Comparison of ENCODE assay signal across 27 cellular contexts in the genomic region with DNA sequence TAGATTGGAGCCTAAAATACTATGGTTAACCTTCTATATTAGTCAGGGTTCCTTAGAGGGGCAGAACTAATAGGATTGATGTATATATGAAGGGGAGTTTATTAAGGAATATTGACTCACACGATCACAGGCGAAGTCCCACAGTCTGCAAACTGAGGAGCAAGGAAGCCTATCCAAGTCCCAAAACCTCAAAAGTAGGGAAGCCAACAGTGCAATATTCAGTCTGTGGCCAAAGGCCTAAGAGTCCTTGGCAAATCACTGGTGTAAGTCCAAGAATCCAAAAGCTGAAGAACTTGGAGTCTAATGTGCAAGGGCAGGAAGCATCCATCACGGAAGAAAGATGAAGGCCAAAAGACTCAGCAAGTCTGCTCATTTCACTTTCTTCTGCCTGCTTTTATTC.
"Had no signal": no experiment of that assay in that cellular context is flagged by ENCODE, and none has a peak within 500 bp of the region (broad histone marks: within the 10 kb centered on the region; RNA-seq: fewer than 3 reads in every experiment).

No MANE protein-coding gene starts in this region.

- H3K9ac ChIP-seq: neural progenitor cell, parathyroid adenoma had no signal

- H3K9me3 ChIP-seq: ovary, psoas muscle, spleen, thoracic aorta, thyroid gland, tibial nerve, upper lobe of right lung, uterus had no signal

- ATAC-seq: naive thymus-derived CD4-positive, alpha-beta T cell; natural killer cell; psoas muscle; sciatic nerve; stimulated activated memory B cell treated with anti-CD40 and anti-IgM and Interleukin-4, amounts not matched to agents 10 μg/mL and 1 μg/mL and 100 μg/mL, for 72 hours; stimulated activated naive CD8-positive, alpha-beta T cell treated with anti-CD3 and anti-CD28 coated beads, Interleukin-15, amount 100 ng/mL, for 72 hours; stimulated activated naive CD8-positive, alpha-beta T cell treated with anti-CD3 and anti-CD28 coated beads, Interleukin-15, Interleukin-2, amounts not matched to agents 100 U/mL and 50 U/mL, for 24 hours; upper lobe of right lung had no signal

- DNase-seq: naive thymus-derived CD4-positive, alpha-beta T cell; natural killer cell; occipital lobe; ovary; posterior cingulate gyrus; psoas muscle; right cardiac atrium; spleen; stimulated activated CD4-positive, alpha-beta T cell treated with anti-CD3 and anti-CD28 coated beads, Interleukin-12 subunit alpha, Interleukin-12 subunit beta, amount 100 ng/mL, for 4 hours; stimulated activated CD4-positive, alpha-beta T cell treated with anti-CD3 and anti-CD28 coated beads, Interleukin-1b, Interleukin-23, amount 100 ng/mL, for 48 hours; stimulated activated CD4-positive, alpha-beta T cell treated with anti-CD3 and anti-CD28 coated beads, Interleukin-4, amount 100 ng/mL, for 1 hour; stimulated activated CD4-positive, alpha-beta T cell treated with anti-CD3 and anti-CD28 coated beads, Interleukin-4, amount 100 ng/mL, for 4 hours; stimulated activated CD8-positive, alpha-beta memory T cell treated with anti-CD3 and anti-CD28 coated beads, Interleukin-4, amount 100 ng/mL, for 48 hours; stimulated activated naive CD4-positive, alpha-beta T cell; stimulated activated naive CD8-positive, alpha-beta T cell treated with anti-CD3 and anti-CD28 coated beads, Interleukin-15, amount 100 ng/mL, for 72 hours; stimulated activated naive CD8-positive, alpha-beta T cell treated with anti-CD3 and anti-CD28 coated beads, Interleukin-15, Interleukin-2, amounts not matched to agents 100 U/mL and 50 U/mL, for 24 hours; thyroid gland; upper lobe of right lung; uterus had no signal

- H3K27ac ChIP-seq: neural progenitor cell, ovary, parathyroid adenoma, psoas muscle, skin epidermis, spleen, thoracic aorta, thyroid gland, tibial nerve, upper lobe of right lung, uterus had no signal

- H3K36me3 ChIP-seq: neural progenitor cell, ovary, spleen, thoracic aorta, thyroid gland, tibial nerve, upper lobe of right lung, uterus had no signal

- H3K4me2 ChIP-seq: neural progenitor cell, smooth muscle cell had no signal

- H3K4me1 ChIP-seq: neural progenitor cell, parathyroid adenoma, psoas muscle, spleen, thyroid gland, tibial nerve, upper lobe of right lung, uterus had no signal

- H3K4me3 ChIP-seq: neural progenitor cell, ovary, psoas muscle, skin epidermis, smooth muscle cell, spleen, thoracic aorta, thyroid gland, tibial nerve, upper lobe of right lung, uterus had no signal

- H3K27me3 ChIP-seq: neural progenitor cell, ovary, spleen, thyroid gland, tibial nerve, upper lobe of right lung, uterus had no signal

- H3K79me2 ChIP-seq: parathyroid adenoma had no signal

- H2AFZ ChIP-seq: neural progenitor cell, parathyroid adenoma had no signal
